In the genomic region with DNA sequence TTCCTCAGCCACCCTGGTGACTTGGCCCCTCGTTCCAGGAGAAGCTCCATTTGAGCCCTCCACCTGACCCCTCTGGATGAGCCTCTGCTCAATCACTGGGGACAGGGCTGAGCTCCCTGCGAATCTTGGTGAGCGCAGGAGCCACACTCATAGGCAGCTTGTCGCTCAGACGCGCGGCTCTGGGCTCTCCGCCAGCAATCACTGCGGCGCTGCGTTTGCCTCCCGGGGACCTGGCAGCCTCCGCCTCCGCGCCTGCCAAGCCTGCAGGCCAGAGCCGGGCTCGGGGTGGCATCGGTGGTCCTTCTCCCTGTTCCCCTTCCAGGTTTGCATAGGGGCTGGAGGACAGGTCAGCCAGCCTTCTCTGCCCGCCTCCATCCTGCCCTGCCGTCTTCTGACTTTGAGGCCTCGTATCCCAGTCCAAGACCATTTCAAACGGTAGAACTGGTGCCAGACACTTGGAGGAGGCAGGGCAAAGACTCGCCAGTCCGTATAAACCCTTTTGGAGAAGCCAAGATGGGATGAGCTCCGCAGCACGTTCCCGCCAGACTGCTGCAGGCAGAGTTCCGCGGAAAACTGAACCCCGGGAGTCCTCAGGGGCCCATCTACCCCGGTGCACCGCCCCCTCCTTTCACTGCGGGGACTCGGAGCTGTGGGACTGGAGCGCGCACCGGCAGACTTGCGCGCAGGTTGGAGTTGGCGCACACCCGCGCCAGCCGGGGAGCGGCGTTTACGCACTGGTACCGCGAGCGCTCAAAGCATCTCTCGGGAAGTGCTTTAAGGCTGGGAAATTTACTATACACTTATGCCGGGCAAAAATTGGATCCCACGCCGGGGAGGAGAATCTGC, we compare ENCODE assay signal across 8 cellular contexts. TPM values are rescaled to one million over a fixed set of nuclear protein-coding genes. Genes with fewer than 3 reads are reported as not detected.
A peak's percentile ranks its signal among the peaks of the same experiment; 100 is the strongest.
DNase-seq lines count a peak whose midpoint lies in the region; TF ChIP-seq lines count a peak whose summit lies in the region.

No MANE protein-coding gene starts in this region.

- no peaks in the 10 kb centered on the region for H3K9me3 Mint-ChIP-seq in activated T-helper 2 cell treated with anti-CD3 and anti-CD28 coated beads, Interferon-gamma antibody, Interleukin-2, Interleukin-4, amounts not matched to agents 10 μg/mL and 5 μg/mL and 100 μg/mL, durations not matched to agents 14 hours and 24 hours and 36 hours

- TF ChIP-seq CTCF in GM06990 (IDR thresholded peaks at IDR 0.05; ENCODE audit: insufficient read depth, low read length, poor library complexity, severe bottlenecking) (no peak), ascending aorta (IDR thresholded peaks at IDR 0.05) (no peak), hepatocyte (IDR thresholded peaks at IDR 0.05; ENCODE audit: poor library complexity) (no peak)

- 2% methylated on average over 53 of the region's 53 CpGs for WGBS in hepatocyte (ENCODE audit: low lambda C conversion rate, missing lambda C conversion rate)

- intact Hi-C loops in ascending aorta (cut with DNase I): no loop called here
- intact Hi-C loops in activated T-helper 2 cell treated with anti-CD3 and anti-CD28 coated beads, Interferon-gamma antibody, Interleukin-2, Interleukin-4, amounts not matched to agents 10 μg/mL and 5 μg/mL and 100 μg/mL, durations not matched to agents 14 hours and 24 hours and 36 hours (cut with micrococcal nuclease): no loop called here

- no peak overlapping the region for H3K4me3 Mint-ChIP-seq in activated T-helper 2 cell treated with anti-CD3 and anti-CD28 coated beads, Interferon-gamma antibody, Interleukin-2, Interleukin-4, amounts not matched to agents 10 μg/mL and 5 μg/mL and 100 μg/mL, durations not matched to agents 14 hours and 24 hours and 36 hours (ENCODE audit: low read depth)

- H3K27me3 ChIP-seq in GM06990 (replicated peaks; ENCODE audit: control insufficient read depth, insufficient read depth, low read length) (peaks cover 6% of the 10 kb centered on the region), MG63 (peaks cover 9% of the 10 kb centered on the region; the same call in 1 of the 2 replicates), ascending aorta (no peaks in the 10 kb centered on the region), hepatocyte (peaks cover 71% of the 10 kb centered on the region)

- peaks cover 0 to 4% of the 10 kb centered on the region in 2 donors for H3K4me1 ChIP-seq in ascending aorta
- H3K4me1 ChIP-seq in hepatocyte (ENCODE audit: insufficient read depth): peaks cover 13% of the 10 kb centered on the region

- H3K9me3 ChIP-seq in MG63: no peaks in the 10 kb centered on the region
- H3K9me3 ChIP-seq in ascending aorta: no peaks in the 10 kb centered on the region
- H3K9me3 ChIP-seq in hepatocyte (ENCODE audit: low read depth): no peaks in the 10 kb centered on the region

- H3K4me1 Mint-ChIP-seq in activated T-helper 2 cell treated with anti-CD3 and anti-CD28 coated beads, Interferon-gamma antibody, Interleukin-2, Interleukin-4, amounts not matched to agents 10 μg/mL and 5 μg/mL and 100 μg/mL, durations not matched to agents 14 hours and 24 hours and 36 hours (ENCODE audit: low read depth): peaks cover 3% of the 10 kb centered on the region

- H3K36me3 ChIP-seq in GM06990 (ENCODE audit: control insufficient read depth, insufficient read depth, low read length): no peaks in the 10 kb centered on the region
- no peaks in the 10 kb centered on the region for H3K36me3 ChIP-seq in MG63
- H3K36me3 ChIP-seq in ascending aorta: no peaks in the 10 kb centered on the region
- H3K36me3 ChIP-seq in hepatocyte (replicated peaks; ENCODE audit: insufficient read depth, low read depth): no peaks in the 10 kb centered on the region

- in situ Hi-C loops in KBM-7 (cut with MboI; ENCODE audit: low pct_unique_long_range_greater_than_20kb, low sequenced_read_pairs): no loop called here

- H4K20me1 ChIP-seq in hepatocyte (ENCODE audit: insufficient read depth, poor library complexity, severe bottlenecking): no peaks in the 10 kb centered on the region

- H3K27ac ChIP-seq in ascending aorta (no peak overlapping the region), hepatocyte (no peak overlapping the region)

- peaks cover 54% of the 10 kb centered on the region for H3K27me3 Mint-ChIP-seq in activated T-helper 2 cell treated with anti-CD3 and anti-CD28 coated beads, Interferon-gamma antibody, Interleukin-2, Interleukin-4, amounts not matched to agents 10 μg/mL and 5 μg/mL and 100 μg/mL, durations not matched to agents 14 hours and 24 hours and 36 hours (ENCODE audit: low read depth)

- no peaks in the 10 kb centered on the region for H3K9me2 ChIP-seq in hepatocyte (replicated peaks; ENCODE audit: insufficient read depth)

- H2AFZ ChIP-seq in hepatocyte: peak overlapping the region; percentile 23

- H3K27ac Mint-ChIP-seq in activated T-helper 2 cell treated with anti-CD3 and anti-CD28 coated beads, Interferon-gamma antibody, Interleukin-2, Interleukin-4, amounts not matched to agents 10 μg/mL and 5 μg/mL and 100 μg/mL, durations not matched to agents 14 hours and 24 hours and 36 hours: no peak overlapping the region

- no peaks in the 10 kb centered on the region for H3K79me2 ChIP-seq in hepatocyte

- DNase-seq in GM06990 (ENCODE audit: extremely low read depth, insufficient read length): peak; percentile 31
- peak; percentile 67 for DNase-seq in MG63
- DNase-seq in ascending aorta (ENCODE audit: low spot score in 2 of 2): peak in 1 of 2 donors; percentile 65
- DNase-seq in hepatocyte (ENCODE audit: low spot score): peak; percentile 35
- peak; percentile 81 for DNase-seq in retina
- DNase-seq in activated T-helper 2 cell treated with anti-CD3 and anti-CD28 coated beads, Interferon-gamma antibody, Interleukin-2, Interleukin-4, amounts not matched to agents 10 μg/mL and 5 μg/mL and 100 μg/mL, durations not matched to agents 14 hours and 24 hours and 36 hours (ENCODE audit: low spot score): no peak
- DNase-seq in KBM-7: no peak
- DNase-seq in GF-D8 (lab: John Stamatoyannopoulos, UW): no peak

- H3K4me2 ChIP-seq in hepatocyte: peak overlapping the region; percentile 85

- no peaks in the 10 kb centered on the region for H3K36me3 Mint-ChIP-seq in activated T-helper 2 cell treated with anti-CD3 and anti-CD28 coated beads, Interferon-gamma antibody, Interleukin-2, Interleukin-4, amounts not matched to agents 10 μg/mL and 5 μg/mL and 100 μg/mL, durations not matched to agents 14 hours and 24 hours and 36 hours (ENCODE audit: low read depth)

- no peak overlapping the region for H3K4me3 ChIP-seq in GM06990 (replicated peaks; ENCODE audit: low read depth, low read length)
- peak overlapping the region; percentile 44 for H3K4me3 ChIP-seq in MG63
- peak overlapping the region; percentile 53 to 69 for H3K4me3 ChIP-seq in ascending aorta
- peak overlapping the region; percentile 41 for H3K4me3 ChIP-seq in hepatocyte

RNA-seq across cellular contexts. Expression of gene TACR1, which starts 1.0 kb away (rescaled TPM):
- total RNA-seq in MG63 (2014; rRNA removed; shearing (Covaris generic); ENCODE audit: low replicate concordance): not detected in 2 replicates
- 27.5 TPM for total RNA-seq in ascending aorta
- 0.13 and 0.28 TPM in 2 replicates for total RNA-seq in hepatocyte
- polyA plus RNA-seq in hepatocyte: 0.19 TPM in 1 of 2 replicates, not detected in the other
- not detected in 2 replicates for total RNA-seq in activated T-helper 2 cell treated with anti-CD3 and anti-CD28 coated beads, Interferon-gamma antibody, Interleukin-2, Interleukin-4, amounts not matched to agents 10 μg/mL and 5 μg/mL and 100 μg/mL, durations not matched to agents 14 hours and 24 hours and 36 hours

Comparison
In these comparisons a context has a peak if more than half of its experiments do, and no peak if none do; other contexts are left out.
1. DNase-seq: peak in GM06990 (single experiment), MG63 (single experiment), hepatocyte (single experiment) and retina (single experiment); none in activated T-helper 2 cell treated with anti-CD3 and anti-CD28 coated beads, Interferon-gamma antibody, Interleukin-2, Interleukin-4, amounts not matched to agents 10 μg/mL and 5 μg/mL and 100 μg/mL, durations not matched to agents 14 hours and 24 hours and 36 hours (single experiment), KBM-7 (single experiment) and GF-D8 (single experiment).
2. RNA of gene TACR1, which starts 1.0 kb away (total RNA-seq): 27.5 TPM in ascending aorta (single experiment); 0.13 to 0.28 TPM in hepatocyte, not detected in MG63 and not detected in activated T-helper 2 cell treated with anti-CD3 and anti-CD28 coated beads, Interferon-gamma antibody, Interleukin-2, Interleukin-4, amounts not matched to agents 10 μg/mL and 5 μg/mL and 100 μg/mL, durations not matched to agents 14 hours and 24 hours and 36 hours; every median in the first group is over 10 times any median in the second.